ENCODE assay signal across 7 cellular contexts in genomic region chr12:120265483-120266179, GRCh38. TPM values are rescaled to one million over a fixed set of nuclear protein-coding genes. Genes with fewer than 3 reads are reported as not detected.
DNase-seq lines count a peak whose midpoint lies in the region; ATAC-seq, FAIRE-seq and TF ChIP-seq lines count a peak whose summit lies in the region.

TSS of gene PXN (minus strand) at chr12:120265730. CDS start at chr12:120265629, 101 bp downstream.

- peak; percentile 44 for FAIRE-seq in GM18507 (lab: Jason Lieb, UNC)

- DNase-seq in GM18507 (ENCODE audit: extremely low spot score, insufficient read length, low read depth) (peak; percentile 92), NCI-H2196 treated with DMSO at 0.1 percent for 48 hours (lab: John Stamatoyannopoulos, UW; ENCODE audit: unreplicated experiment) (peak; percentile 43), cerebellar cortex (ENCODE audit: low spot score) (peak; percentile 74), kidney epithelial cell (ENCODE audit: low read depth) (no peak)
- peak; percentile 94 for DNase-seq in activated CD4-positive, CD25-positive, alpha-beta regulatory T cell treated with anti-CD3 and anti-CD28 coated beads, Interleukin-2, amount 50 U/mL, for 72 hours
- peak; percentile 76 to 87 for DNase-seq in stimulated activated CD4-positive, alpha-beta T cell treated with anti-CD3 and anti-CD28 coated beads, Interleukin-15, amount 100 ng/mL, for 48 hours (ENCODE audit: low read depth in 2 of 2)

- peak; percentile 59 for ATAC-seq in HG02943 (IDR thresholded peaks at IDR 0.05; ENCODE audit: low read depth, unreplicated experiment)

- H3K27me3 ChIP-seq in kidney epithelial cell (ENCODE audit: control insufficient read depth, insufficient read depth, low read length) = no peaks in the 10 kb centered on the region

- TF ChIP-seq CTCF in kidney epithelial cell (IDR thresholded peaks at IDR 0.05; ENCODE audit: insufficient read depth, low read length, poor library complexity, severe bottlenecking) = peak; percentile 58

- peak within 1 kb of the TSS; percentile 92 for H3K4me3 ChIP-seq in kidney epithelial cell (ENCODE audit: low read depth, low read length)

- no peaks in the 10 kb centered on the region for H3K36me3 ChIP-seq in kidney epithelial cell (ENCODE audit: control insufficient read depth, insufficient read depth, low read length)

RNA-seq across cellular contexts. Expression of gene PXN, which starts in this region (rescaled TPM):
- total RNA-seq in kidney epithelial cell = 88.1 and 94.3 TPM in 2 replicates
